8 cellular contexts compared by ENCODE assay signal in the genomic region with DNA sequence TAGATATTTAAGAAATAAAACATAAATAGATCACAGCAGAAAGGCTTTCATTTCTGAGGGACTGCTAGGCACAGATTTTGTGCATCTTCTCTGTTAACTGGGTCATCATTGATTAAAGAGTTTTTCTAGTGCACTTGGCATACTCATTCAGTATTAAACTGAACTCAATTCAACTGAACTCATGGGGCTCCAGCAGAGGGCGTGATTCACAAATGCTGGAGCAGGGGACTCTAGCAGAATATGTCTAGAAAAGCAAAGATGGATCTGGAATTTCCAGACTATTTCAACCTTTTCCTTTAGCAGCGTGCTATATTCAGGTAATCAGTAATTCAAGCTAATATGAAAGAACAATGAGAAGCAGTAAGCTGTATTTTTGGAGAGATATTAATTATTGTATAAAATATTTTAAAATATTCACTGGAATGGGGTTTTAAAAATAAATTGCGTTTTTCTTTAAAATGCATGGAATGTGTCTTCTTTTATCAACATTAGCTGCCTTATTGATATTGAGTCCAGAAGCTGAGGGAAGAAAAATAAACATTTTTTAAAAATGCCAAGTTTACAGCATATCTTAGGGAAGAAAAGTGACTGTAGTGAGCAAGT.
A peak's percentile ranks its signal among the peaks of the same experiment; 100 is the strongest.
DNase-seq lines count a peak whose midpoint lies in the region; ATAC-seq, FAIRE-seq and TF ChIP-seq lines count a peak whose summit lies in the region.

No MANE protein-coding gene starts in this region.

- no peak overlapping the region for H2AFZ ChIP-seq in osteoblast (ENCODE audit: low read length)

- H3K4me3 ChIP-seq in NT2/D1 (ENCODE audit: insufficient read length, low read depth), result no peak overlapping the region
- no peak overlapping the region for H3K4me3 ChIP-seq in osteoblast (ENCODE audit: insufficient read depth, low read length)

- no peak overlapping the region for H3K9ac ChIP-seq in NT2/D1 (ENCODE audit: insufficient read length, low read depth)

- H3K9me3 ChIP-seq in NT2/D1 (ENCODE audit: insufficient read depth, low read length), result no peaks in the 10 kb centered on the region
- H3K9me3 ChIP-seq in osteoblast (ENCODE audit: low read depth, low read length), result no peaks in the 10 kb centered on the region

- peak; percentile 10 for DNase-seq in HuH-7 (ENCODE audit: low spot score)
- peak; percentile 63 for DNase-seq in NT2/D1 (ENCODE audit: low read depth, low spot score)
- peak; percentile 78 for DNase-seq in dermis blood vessel endothelial cell
- no peak for DNase-seq in osteoblast (ENCODE audit: insufficient read length, low spot score, missing footprints)
- DNase-seq in frontal cortex (ENCODE audit: low spot score in 2 of 2), result no peak

- FAIRE-seq in G401.6 (lab: Jason Lieb, UNC) (peak; percentile 97), frontal cortex (lab: Jason Lieb, UNC) (no peak)

- H3K36me3 ChIP-seq in NT2/D1 (ENCODE audit: insufficient read depth, insufficient read length, low read length) (no peaks in the 10 kb centered on the region), osteoblast (ENCODE audit: insufficient read depth, low read length) (no peaks in the 10 kb centered on the region)

- no peak overlapping the region for H3K4me2 ChIP-seq in osteoblast (ENCODE audit: insufficient read depth, low read length)

- peak; percentile 90 for TF ChIP-seq CTCF in osteoblast (IDR thresholded peaks at IDR 0.05; ENCODE audit: extremely low read depth, low read depth, low read length)

- H3K27me3 ChIP-seq in NT2/D1 (ENCODE audit: insufficient read depth, insufficient read length) (no peaks in the 10 kb centered on the region), osteoblast (ENCODE audit: insufficient read depth, low read length) (no peaks in the 10 kb centered on the region)

- no peak overlapping the region for H3K27ac ChIP-seq in osteoblast (ENCODE audit: low read depth, low read length)

- no peaks in the 10 kb centered on the region for H3K79me2 ChIP-seq in osteoblast (ENCODE audit: insufficient read depth, low read length)

- no peaks in the 10 kb centered on the region for H3K4me1 ChIP-seq in NT2/D1 (ENCODE audit: insufficient read depth, insufficient read length)
- peaks cover 5% of the 10 kb centered on the region for H3K4me1 ChIP-seq in osteoblast (ENCODE audit: insufficient read depth, low read length)

- no peaks in the 10 kb centered on the region for H4K20me1 ChIP-seq in osteoblast (ENCODE audit: insufficient read depth, low read length)

- ATAC-seq in GM19328 (IDR thresholded peaks at IDR 0.05; ENCODE audit: unreplicated experiment) (no peak), GM21825 (IDR thresholded peaks at IDR 0.05; ENCODE audit: unreplicated experiment) (no peak)

Comparison
In these comparisons a context has a peak if more than half of its experiments do, and no peak if none do; other contexts are left out.
1. DNase-seq: peak in HuH-7 (single experiment), NT2/D1 (single experiment) and dermis blood vessel endothelial cell (single experiment); none in osteoblast (single experiment) and frontal cortex (0 of 2).